13 cellular contexts compared by ENCODE assay signal in the genomic region with DNA sequence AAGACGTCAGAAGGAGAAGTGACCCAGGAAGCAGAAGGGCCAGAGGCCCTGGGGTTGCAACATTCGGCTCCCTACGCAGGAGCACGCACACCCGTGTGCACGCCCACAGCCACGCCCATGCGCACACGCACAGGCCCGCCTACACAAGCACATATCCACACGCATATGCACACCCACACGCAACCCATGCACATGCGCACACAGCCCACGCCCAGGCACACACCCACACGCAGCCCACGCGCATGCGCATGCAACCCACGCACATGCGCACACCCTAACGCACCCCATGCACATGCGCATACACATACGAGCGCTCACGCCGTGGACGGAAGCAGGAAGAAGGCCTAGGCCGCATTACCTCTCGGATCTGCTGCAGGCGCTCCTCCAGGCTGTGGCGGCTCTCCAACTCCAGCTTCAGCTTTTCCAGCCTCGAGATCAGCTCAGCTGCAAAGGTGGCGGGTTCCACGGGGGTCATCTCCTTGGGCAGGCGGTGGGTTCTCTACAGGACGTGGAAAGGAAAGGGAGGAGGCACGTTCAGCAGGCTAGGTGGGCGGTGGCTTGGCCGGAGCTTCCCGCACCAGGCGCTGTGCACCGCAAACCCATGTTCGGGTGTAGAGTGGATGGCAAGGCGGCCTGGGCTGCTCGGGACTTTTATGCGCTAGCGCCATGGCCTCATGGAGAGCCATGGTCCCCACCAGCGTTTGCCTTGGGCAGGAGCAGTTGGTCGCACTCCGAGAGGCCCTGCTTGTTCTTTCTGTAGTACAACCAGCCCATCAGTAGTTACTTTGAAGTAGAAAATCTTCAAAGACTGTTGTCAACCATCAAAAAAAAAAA. TPM values are rescaled to one million over a fixed set of nuclear protein-coding genes. Genes with fewer than 3 reads are reported as not detected.
A peak's percentile ranks its signal among the peaks of the same experiment; 100 is the strongest.
DNase-seq lines count a peak whose midpoint lies in the region; ATAC-seq and FAIRE-seq lines count a peak whose summit lies in the region.
"Had no signal": no experiment of that assay in that cellular context is flagged by ENCODE, and none has a peak within 500 bp of the region (broad histone marks: within the 10 kb centered on the region; RNA-seq: fewer than 3 reads in every experiment).

No MANE protein-coding gene starts in this region.

- no peak overlapping the region for H3K4me3 ChIP-seq in CD4-positive, CD25-positive, alpha-beta regulatory T cell (ENCODE audit: low read depth, low read length)
- H3K4me3 ChIP-seq: sigmoid colon had no signal

- H3K27ac ChIP-seq in CD4-positive, CD25-positive, alpha-beta regulatory T cell (ENCODE audit: insufficient read depth, low read length, poor library complexity, severe bottlenecking): no peak overlapping the region
- H3K27ac ChIP-seq: RWPE1 had no signal

- peaks cover 5% of the 10 kb centered on the region for H3K36me3 ChIP-seq in CD4-positive, CD25-positive, alpha-beta regulatory T cell (ENCODE audit: control insufficient read depth, insufficient read depth, low read length)

- peaks cover 0 to 1% (median 0%) of the 10 kb centered on the region in 7 donors for H3K9me3 Mint-ChIP-seq in CD4-positive, CD25-positive, alpha-beta regulatory T cell
- no peaks in the 10 kb centered on the region for H3K9me3 Mint-ChIP-seq in activated naive CD4-positive, alpha-beta T cell treated with anti-CD3 and anti-CD28 coated beads, Interleukin-2, amount 50 U/mL, for 72 hours

- no peaks in the 10 kb centered on the region for H3K9me3 ChIP-seq in CD4-positive, CD25-positive, alpha-beta regulatory T cell (ENCODE audit: control insufficient read depth in 2 of 2, low read length in 2 of 2)
- H3K9me3 ChIP-seq: sigmoid colon had no signal

- H3K27me3 Mint-ChIP-seq in CD4-positive, CD25-positive, alpha-beta regulatory T cell: no peaks in the 10 kb centered on the region

- H3K4me1 ChIP-seq in CD4-positive, CD25-positive, alpha-beta regulatory T cell (ENCODE audit: control insufficient read depth, insufficient read depth, low read length, poor library complexity, severe bottlenecking): no peaks in the 10 kb centered on the region

- H3K27ac Mint-ChIP-seq in CD4-positive, CD25-positive, alpha-beta regulatory T cell: peak overlapping the region in 1 of 3 donors; percentile 51
- H3K27ac Mint-ChIP-seq in activated naive CD4-positive, alpha-beta T cell treated with anti-CD3 and anti-CD28 coated beads, Interleukin-2, amount 50 U/mL, for 72 hours: peak overlapping the region; percentile 11 to 26

- DNase-seq in CD4-positive, CD25-positive, alpha-beta regulatory T cell: peak in 2 of 3 donors; percentile 12 to 36
- peak; percentile 66 to 74 for DNase-seq in activated CD4-positive, alpha-beta T cell treated with anti-CD3 and anti-CD28 coated beads for 4 hours
- no peak for DNase-seq in activated naive CD4-positive, alpha-beta T cell treated with anti-CD3 and anti-CD28 coated beads, Interleukin-2, amount 50 U/mL, for 72 hours (ENCODE audit: low spot score in 2 of 2)
- DNase-seq in occipital lobe (lab: John Stamatoyannopoulos, UW) (peak; percentile 41), RCC 7860 (ENCODE audit: low spot score) (no peak)
- DNase-seq: activated CD4-positive, CD25-positive, alpha-beta regulatory T cell treated with anti-CD3 and anti-CD28 coated beads, Interleukin-2, amount 50 U/mL, for 72 hours; GF-D8; NCI-H2171 treated with DMSO at 0.1 percent for 48 hours had no signal

- H3K36me3 Mint-ChIP-seq in CD4-positive, CD25-positive, alpha-beta regulatory T cell: peaks cover 31% of the 10 kb centered on the region
- H3K36me3 Mint-ChIP-seq in activated naive CD4-positive, alpha-beta T cell treated with anti-CD3 and anti-CD28 coated beads, Interleukin-2, amount 50 U/mL, for 72 hours: peaks cover 15% of the 10 kb centered on the region in 2 donors

- peak in 1 of 2 donors; percentile 32 for ATAC-seq in CD4-positive, CD25-positive, alpha-beta regulatory T cell (ENCODE audit: low read depth in 2 of 2)
- peak; percentile 47 to 76 for ATAC-seq in activated naive CD4-positive, alpha-beta T cell treated with anti-CD3 and anti-CD28 coated beads, Interleukin-2, amount 50 U/mL, for 72 hours
- ATAC-seq in HG02623 (IDR thresholded peaks at IDR 0.05; ENCODE audit: unreplicated experiment) (no peak), HG02763 (IDR thresholded peaks at IDR 0.05; ENCODE audit: unreplicated experiment) (no peak), HG03280 (IDR thresholded peaks at IDR 0.05; ENCODE audit: unreplicated experiment) (no peak)

- FAIRE-seq in RCC 7860 (lab: Jason Lieb, UNC): no peak

- no peaks in the 10 kb centered on the region for H3K27me3 ChIP-seq in CD4-positive, CD25-positive, alpha-beta regulatory T cell (ENCODE audit: control insufficient read depth, insufficient read depth, low read length)
- H3K27me3 ChIP-seq: sigmoid colon had no signal

- peaks cover 0 to 17% (median 4%) of the 10 kb centered on the region in 4 donors for H3K4me1 Mint-ChIP-seq in CD4-positive, CD25-positive, alpha-beta regulatory T cell

- H3K4me3 Mint-ChIP-seq in CD4-positive, CD25-positive, alpha-beta regulatory T cell: peak overlapping the region in 1 of 4 donors; percentile 59

RNA-seq across cellular contexts. Expression of a gene that starts 23.4 kb away (rescaled TPM):
- 17.9 TPM for total RNA-seq in CD4-positive, CD25-positive, alpha-beta regulatory T cell
- polyA plus RNA-seq in CD4-positive, CD25-positive, alpha-beta regulatory T cell: 1 to 10 TPM in 3 of 4 donors, under 1 TPM in 1; 0.80 to 3.9 (median 1.7) TPM
- total RNA-seq in activated naive CD4-positive, alpha-beta T cell treated with anti-CD3 and anti-CD28 coated beads, Interleukin-2, amount 50 U/mL, for 72 hours: 1 to 10 TPM in 1 of 2 donors, under 1 TPM in 1; 0.96 to 3.6 TPM
- total RNA-seq in occipital lobe: 33.1 TPM

Comparison
In these comparisons a context has a peak if more than half of its experiments do, and no peak if none do; other contexts are left out.
1. ATAC-seq: peak in activated naive CD4-positive, alpha-beta T cell treated with anti-CD3 and anti-CD28 coated beads, Interleukin-2, amount 50 U/mL, for 72 hours (2 of 2); none in HG02623 (single experiment), HG02763 (single experiment) and HG03280 (single experiment).
2. DNase-seq: peak in CD4-positive, CD25-positive, alpha-beta regulatory T cell (2 of 3), activated CD4-positive, alpha-beta T cell treated with anti-CD3 and anti-CD28 coated beads for 4 hours (2 of 2) and occipital lobe (single experiment); none in activated naive CD4-positive, alpha-beta T cell treated with anti-CD3 and anti-CD28 coated beads, Interleukin-2, amount 50 U/mL, for 72 hours (0 of 2) and RCC 7860 (single experiment).